In the genomic region with DNA sequence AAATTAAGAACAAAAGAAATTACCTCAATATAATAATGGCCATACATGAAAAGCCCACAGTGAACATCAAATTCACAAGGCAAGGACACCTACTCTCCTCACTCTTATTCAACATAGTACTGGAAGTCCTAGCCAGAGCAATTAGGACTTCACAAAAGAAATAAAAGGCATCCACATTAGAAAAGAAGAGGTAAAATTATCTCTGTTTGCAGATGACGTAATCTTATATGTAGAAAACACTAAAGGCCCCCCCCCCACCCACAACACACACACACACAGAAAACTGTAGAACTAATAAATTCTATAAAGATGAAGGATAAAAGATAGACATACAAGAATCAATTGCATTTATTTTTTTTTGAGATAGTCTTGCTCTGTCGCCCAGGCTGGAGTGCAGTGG, we compare ENCODE assay signal across 26 cellular contexts. TPM values are rescaled to one million over a fixed set of nuclear protein-coding genes. Genes with fewer than 3 reads are reported as not detected.
"Had no signal": no experiment of that assay in that cellular context is flagged by ENCODE, and none has a peak within 500 bp of the region (broad histone marks: within the 10 kb centered on the region; RNA-seq: fewer than 3 reads in every experiment).

No MANE protein-coding gene starts in this region.

- H3K36me3 ChIP-seq: colonic mucosa, esophagus squamous epithelium, gastrocnemius medialis, heart right ventricle, left lung, lower lobe of right lung had no signal

- FAIRE-seq: endometrium, islet of Langerhans, keratinocyte had no signal

- H3K4me1 ChIP-seq: colonic mucosa, esophagus squamous epithelium, gastrocnemius medialis, heart right ventricle, left lung, lower lobe of right lung had no signal

- ATAC-seq: effector memory CD8-positive, alpha-beta T cell; esophagus mucosa; gastrocnemius medialis; heart right ventricle; left cardiac atrium; left lung; left ventricle myocardium superior; lower lobe of right lung; naive thymus-derived CD4-positive, alpha-beta T cell had no signal

- H3K27me3 ChIP-seq: colonic mucosa, esophagus squamous epithelium, gastrocnemius medialis, heart right ventricle, left lung had no signal

- H3K4me3 ChIP-seq: colonic mucosa, esophagus squamous epithelium, gastrocnemius medialis, heart right ventricle, left lung, lower lobe of right lung had no signal

- DNase-seq: colonic mucosa; cortex of kidney; effector CD8-positive, alpha-beta T cell; effector memory CD8-positive, alpha-beta T cell; endodermal cell; erythroblast; esophagus squamous epithelium; foreskin fibroblast; foreskin melanocyte; gastrocnemius medialis; glutamatergic neuron; head of caudate nucleus; heart right ventricle; hippocampal formation; left cardiac atrium; left lung; left ventricle myocardium superior; lower lobe of right lung; mesenchymal stem cell; midbrain; naive thymus-derived CD4-positive, alpha-beta T cell had no signal

- H3K27ac ChIP-seq: colonic mucosa, epithelial cell of prostate, esophagus squamous epithelium, gastrocnemius medialis, heart right ventricle, left lung, lower lobe of right lung had no signal

- H3K9me3 ChIP-seq: colonic mucosa, esophagus squamous epithelium, gastrocnemius medialis, heart right ventricle, left lung, lower lobe of right lung had no signal

RNA-seq across cellular contexts. Expression of gene LATS2, which starts 25.5 kb away (rescaled TPM):
- polyA plus RNA-seq: naive thymus-derived CD4-positive, alpha-beta T cell had no signal
